In the genomic region with DNA sequence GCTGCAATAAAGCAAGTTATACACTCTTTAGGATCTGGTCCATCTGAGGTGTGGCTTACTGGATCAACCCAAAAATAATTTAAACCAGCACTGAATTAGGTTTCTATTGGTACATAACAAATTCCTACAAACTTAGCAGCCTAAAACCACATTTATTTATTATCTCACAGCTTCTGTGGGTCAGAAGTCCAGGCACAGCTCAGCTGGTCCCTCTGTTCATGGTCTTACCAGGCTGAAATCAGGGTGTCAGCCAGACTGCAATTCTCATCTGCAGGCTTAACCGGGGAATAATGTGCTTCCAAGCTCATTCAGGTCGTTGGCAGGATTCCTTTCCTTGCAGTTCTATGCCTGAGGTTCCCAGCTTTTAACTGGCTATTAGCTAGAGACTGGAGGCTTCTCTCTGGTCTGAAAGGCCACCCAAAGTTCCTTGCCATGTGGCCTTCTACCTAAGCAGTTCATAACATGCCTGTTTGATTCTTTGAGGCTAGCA, we compare ENCODE assay signal across 24 cellular contexts.
"Had no signal": no experiment of that assay in that cellular context is flagged by ENCODE, and none has a peak within 500 bp of the region (broad histone marks: within the 10 kb centered on the region; RNA-seq: fewer than 3 reads in every experiment).

No MANE protein-coding gene starts in this region.

- H3K9me3 Mint-ChIP-seq: stimulated activated naive CD8-positive, alpha-beta T cell treated with anti-CD3 and anti-CD28 coated beads, Interleukin-15, Interleukin-2, amounts not matched to agents 100 ng/mL and 50 ng/mL, for 24 hours had no signal

- FAIRE-seq: small intestine, urothelium cell line had no signal

- H3K4me3 Mint-ChIP-seq: memory B cell; naive thymus-derived CD4-positive, alpha-beta T cell; natural killer cell treated with Interleukin-12 subunit alpha and Interleukin-12 subunit beta and Interleukin-15 and Interleukin-18, amount 100 ng/mL, for 72 hours; stimulated activated effector memory CD8-positive, alpha-beta T cell treated with anti-CD3 and anti-CD28 coated beads, Interleukin-12 subunit alpha, Interleukin-12 subunit beta, amount 100 ng/mL, for 72 hours; stimulated activated naive CD8-positive, alpha-beta T cell treated with anti-CD3 and anti-CD28 coated beads, Interleukin-15, Interleukin-2, amounts not matched to agents 100 ng/mL and 50 ng/mL, for 24 hours had no signal

- H3K27ac Mint-ChIP-seq: memory B cell; naive thymus-derived CD4-positive, alpha-beta T cell; natural killer cell treated with Interleukin-12 subunit alpha and Interleukin-12 subunit beta and Interleukin-15 and Interleukin-18, amount 100 ng/mL, for 72 hours; progenitor cell of endocrine pancreas; stimulated activated effector memory CD8-positive, alpha-beta T cell treated with anti-CD3 and anti-CD28 coated beads, Interleukin-12 subunit alpha, Interleukin-12 subunit beta, amount 100 ng/mL, for 72 hours; stimulated activated naive CD8-positive, alpha-beta T cell treated with anti-CD3 and anti-CD28 coated beads, Interleukin-15, Interleukin-2, amounts not matched to agents 100 ng/mL and 50 ng/mL, for 24 hours had no signal

- H3K9me3 ChIP-seq: mucosa of descending colon, ovary, right atrium auricular region, spleen, suprapubic skin, thoracic aorta, tibial artery, upper lobe of right lung had no signal

- H3K36me3 ChIP-seq: left ventricle myocardium inferior, ovary, right atrium auricular region, spleen, suprapubic skin, thoracic aorta, tibial artery, upper lobe of right lung had no signal

- H3K27ac ChIP-seq: left ventricle myocardium inferior, ovary, right atrium auricular region, spleen, suprapubic skin, thoracic aorta, tibial artery, upper lobe of right lung had no signal

- H3K4me1 ChIP-seq: left ventricle myocardium inferior, right atrium auricular region, spleen, suprapubic skin, tibial artery, upper lobe of right lung had no signal

- ATAC-seq: mucosa of descending colon; naive thymus-derived CD4-positive, alpha-beta T cell; natural killer cell treated with Interleukin-12 subunit alpha and Interleukin-12 subunit beta and Interleukin-15 and Interleukin-18, amount 100 ng/mL, for 72 hours; sciatic nerve; stimulated activated effector memory CD8-positive, alpha-beta T cell treated with anti-CD3 and anti-CD28 coated beads, Interleukin-12 subunit alpha, Interleukin-12 subunit beta, amount 100 ng/mL, for 72 hours; upper lobe of right lung had no signal

- DNase-seq: islet precursor cell; left ventricle myocardium inferior; midbrain; mucosa of descending colon; naive thymus-derived CD4-positive, alpha-beta T cell; ovary; small intestine; spleen; stimulated activated CD4-positive, alpha-beta T cell treated with anti-CD3 and anti-CD28 coated beads, Interleukin-4, amount 100 ng/mL, for 24 hours; stimulated activated naive CD4-positive, alpha-beta T cell; tibial artery; trophoblast cell; upper lobe of right lung had no signal

- H3K27me3 Mint-ChIP-seq: memory B cell; natural killer cell treated with Interleukin-12 subunit alpha and Interleukin-12 subunit beta and Interleukin-15 and Interleukin-18, amount 100 ng/mL, for 72 hours; progenitor cell of endocrine pancreas; stimulated activated naive CD8-positive, alpha-beta T cell treated with anti-CD3 and anti-CD28 coated beads, Interleukin-15, Interleukin-2, amounts not matched to agents 100 ng/mL and 50 ng/mL, for 24 hours had no signal

- H3K4me3 ChIP-seq: left ventricle myocardium inferior, lung, mucosa of descending colon, ovary, right atrium auricular region, spleen, suprapubic skin, thoracic aorta, tibial artery, upper lobe of right lung had no signal

- H3K27me3 ChIP-seq: ovary, right atrium auricular region, spleen, suprapubic skin, tibial artery, upper lobe of right lung had no signal

- H3K4me1 Mint-ChIP-seq: stimulated activated effector memory CD8-positive, alpha-beta T cell treated with anti-CD3 and anti-CD28 coated beads, Interleukin-12 subunit alpha, Interleukin-12 subunit beta, amount 100 ng/mL, for 72 hours had no signal

- H3K36me3 Mint-ChIP-seq: memory B cell; naive thymus-derived CD4-positive, alpha-beta T cell; natural killer cell treated with Interleukin-12 subunit alpha and Interleukin-12 subunit beta and Interleukin-15 and Interleukin-18, amount 100 ng/mL, for 72 hours; stimulated activated effector memory CD8-positive, alpha-beta T cell treated with anti-CD3 and anti-CD28 coated beads, Interleukin-12 subunit alpha, Interleukin-12 subunit beta, amount 100 ng/mL, for 72 hours had no signal
